Comparison of ENCODE assay signal across 1 cellular context in genomic region chr9:117672397-117672796, GRCh38.
TF ChIP-seq lines count a peak whose summit lies in the region.

No MANE protein-coding gene starts in this region.

TF ChIP-seq in A549, 52 proteins besides CTCF, POLR2A, EP300 and RAD21 (continued from another document):
- TF ChIP-seq RCOR1 (IDR thresholded peaks at IDR 0.05; ENCODE audit: low read depth, low read length) (no peak), HEYL (CRISPR knock-in tag; IDR thresholded peaks at IDR 0.05) (no peak), HOXA7 (CRISPR knock-in tag; IDR thresholded peaks at IDR 0.05) (no peak), CHD4 (IDR thresholded peaks at IDR 0.05; ENCODE audit: borderline replicate concordance) (no peak), BHLHE40 (IDR thresholded peaks at IDR 0.05; ENCODE audit: low read depth, low read length) (no peak), JUNB (IDR thresholded peaks at IDR 0.05) (peak; percentile 90), CBX2 (IDR thresholded peaks at IDR 0.05; ENCODE audit: borderline replicate concordance, low read depth) (no peak), CEBPB (IDR thresholded peaks at IDR 0.05) (peak; percentile 66 to 74), EHF (CRISPR knock-in tag; IDR thresholded peaks at IDR 0.05) (no peak), GATA3 (IDR thresholded peaks at IDR 0.05; ENCODE audit: borderline replicate concordance) (peak; percentile 55; the same call in 1 of the 2 replicates), ZNF302 (CRISPR knock-in tag; IDR thresholded peaks at IDR 0.05) (no peak), ZFP36 (IDR thresholded peaks at IDR 0.05; ENCODE audit: borderline replicate concordance, partially characterized antibody) (no peak), ATOH8 (CRISPR knock-in tag; IDR thresholded peaks at IDR 0.05; ENCODE audit: low read depth) (no peak), ZC3H11A (IDR thresholded peaks at IDR 0.05) (no peak), HDAC2 (IDR thresholded peaks at IDR 0.05) (no peak), HOXB13 (CRISPR knock-in tag; IDR thresholded peaks at IDR 0.05; ENCODE audit: low read depth) (no peak), EHMT2 (IDR thresholded peaks at IDR 0.05; ENCODE audit: low read depth) (no peak), BCL3 (IDR thresholded peaks at IDR 0.05) (0 out of 3 replicates have a peak, but pooled peaks have one; percentile 44), HMGXB4 (CRISPR knock-in tag; IDR thresholded peaks at IDR 0.05; ENCODE audit: borderline replicate concordance) (no peak), PHF8 (IDR thresholded peaks at IDR 0.05; ENCODE audit: borderline replicate concordance, low read depth) (no peak), FOXS1 (CRISPR knock-in tag; IDR thresholded peaks at IDR 0.05) (peak; percentile 44; the same call in 1 of the 2 replicates), MYC (IDR thresholded peaks at IDR 0.05; ENCODE audit: borderline replicate concordance, low read length) (no peak), ELK1 (IDR thresholded peaks at IDR 0.05; ENCODE audit: low read depth, low read length) (no peak), MAFK (IDR thresholded peaks at IDR 0.05; ENCODE audit: partially characterized antibody) (no peak), NR3C1 (IDR thresholded peaks at IDR 0.05) (no peak), PBX3 (IDR thresholded peaks at IDR 0.05) (no peak), RARB (CRISPR knock-in tag; IDR thresholded peaks at IDR 0.05) (no peak)
